ENCODE assay signal across 23 cellular contexts in genomic region chr14:62943202-62943601, GRCh38.
"Had no signal": no experiment of that assay in that cellular context is flagged by ENCODE, and none has a peak within 500 bp of the region (broad histone marks: within the 10 kb centered on the region; RNA-seq: fewer than 3 reads in every experiment).

No MANE protein-coding gene starts in this region.

- H3K9me3 ChIP-seq: left ventricle myocardium inferior, neutrophil, tibial artery, vagina had no signal

- H3K4me1 Mint-ChIP-seq: activated B cell treated with CpG ODN at 0.5 μM for 24 hours; activated CD4-positive, alpha-beta T cell treated with anti-CD3 and anti-CD28 coated beads, Interleukin-2, amount 10 ng/mL, durations not matched to agents 24 days and 14 days; activated naive CD4-positive, alpha-beta T cell treated with anti-CD3 and anti-CD28 coated beads, Interleukin-2, amount 50 U/mL, for 24 hours; memory B cell; natural killer cell; stimulated activated memory B cell treated with anti-CD40 and anti-IgM and Interleukin-4, amounts not matched to agents 10 μg/mL and 1 μg/mL and 100 μg/mL, for 72 hours; T-helper 17 cell had no signal

- H3K27me3 ChIP-seq: brain microvascular endothelial cell, neutrophil, tibial artery, vagina had no signal

- H3K9me3 Mint-ChIP-seq: activated B cell treated with CpG ODN at 0.5 μM for 24 hours; activated CD4-positive, alpha-beta T cell treated with anti-CD3 and anti-CD28 coated beads, Interleukin-2, amount 10 ng/mL, durations not matched to agents 24 days and 14 days had no signal

- H3K36me3 Mint-ChIP-seq: activated naive CD4-positive, alpha-beta T cell treated with anti-CD3 and anti-CD28 coated beads, Interleukin-2, amount 50 U/mL, for 24 hours; memory B cell; natural killer cell; stimulated activated memory B cell treated with anti-CD40 and anti-IgM and Interleukin-4, amounts not matched to agents 10 μg/mL and 1 μg/mL and 100 μg/mL, for 72 hours had no signal

- H3K4me3 ChIP-seq: left ventricle myocardium inferior, tibial artery, vagina had no signal

- H3K4me3 Mint-ChIP-seq: activated B cell treated with CpG ODN at 0.5 μM for 24 hours; activated CD4-positive, alpha-beta T cell treated with anti-CD3 and anti-CD28 coated beads, Interleukin-2, amount 10 ng/mL, durations not matched to agents 24 days and 14 days; activated CD8-positive, alpha-beta T cell treated with anti-CD3 and anti-CD28 coated beads, Interleukin-2, amount 10 ng/mL, durations not matched to agents 7 days and 5 days; activated naive CD4-positive, alpha-beta T cell treated with anti-CD3 and anti-CD28 coated beads, Interleukin-2, amount 50 U/mL, for 24 hours; dendritic cell treated with granulocyte-macrophage colony-stimulating factor and Interleukin-4, amounts not matched to agents 40 ng/mL and 50 ng/mL, for 4 days; memory B cell; natural killer cell; stimulated activated memory B cell treated with anti-CD40 and anti-IgM and Interleukin-4, amounts not matched to agents 10 μg/mL and 1 μg/mL and 100 μg/mL, for 72 hours; T-helper 17 cell had no signal

- DNase-seq: activated B cell treated with CpG ODN at 0.5 μM for 24 hours; activated CD4-positive, alpha-beta T cell treated with anti-CD3 and anti-CD28 coated beads, Interleukin-2, amount 10 ng/mL, durations not matched to agents 24 days and 14 days; activated CD8-positive, alpha-beta memory T cell treated with anti-CD3 and anti-CD28 coated beads, Interleukin-2, amount 50 U/mL, for 4 hours; activated CD8-positive, alpha-beta T cell treated with anti-CD3 and anti-CD28 coated beads, Interleukin-2, amount 10 ng/mL, durations not matched to agents 7 days and 5 days; activated effector memory CD4-positive, alpha-beta T cell treated with anti-CD3 and anti-CD28 coated beads, Interleukin-2, amount 50 U/mL, for 16 hours; activated T-cell treated with anti-CD3 and anti-CD28 coated beads, Interleukin-2, amount 50 U/mL, for 48 hours; amygdala; brain microvascular endothelial cell; cerebellar nuclear complex; effector memory CD4-positive, alpha-beta T cell; hippocampal formation; left ventricle myocardium inferior; natural killer cell; stimulated activated CD4-positive, alpha-beta T cell treated with anti-CD3 and anti-CD28 coated beads, Interleukin-2, amount 100 ng/mL, for 48 hours; T-helper 17 cell; tibial artery had no signal

- H3K27me3 Mint-ChIP-seq: activated B cell treated with CpG ODN at 0.5 μM for 24 hours; activated CD4-positive, alpha-beta T cell treated with anti-CD3 and anti-CD28 coated beads, Interleukin-2, amount 10 ng/mL, durations not matched to agents 24 days and 14 days; activated naive CD4-positive, alpha-beta T cell treated with anti-CD3 and anti-CD28 coated beads, Interleukin-2, amount 50 U/mL, for 24 hours; dendritic cell treated with granulocyte-macrophage colony-stimulating factor and Interleukin-4, amounts not matched to agents 40 ng/mL and 50 ng/mL, for 4 days; memory B cell; stimulated activated memory B cell treated with anti-CD40 and anti-IgM and Interleukin-4, amounts not matched to agents 10 μg/mL and 1 μg/mL and 100 μg/mL, for 72 hours; T-helper 17 cell had no signal

- H3K4me1 ChIP-seq: left ventricle myocardium inferior, parathyroid adenoma, tibial artery, vagina had no signal

- H3K27ac Mint-ChIP-seq: activated B cell treated with CpG ODN at 0.5 μM for 24 hours; activated CD4-positive, alpha-beta T cell treated with anti-CD3 and anti-CD28 coated beads, Interleukin-2, amount 10 ng/mL, durations not matched to agents 24 days and 14 days; activated CD8-positive, alpha-beta T cell treated with anti-CD3 and anti-CD28 coated beads, Interleukin-2, amount 10 ng/mL, durations not matched to agents 7 days and 5 days; activated naive CD4-positive, alpha-beta T cell treated with anti-CD3 and anti-CD28 coated beads, Interleukin-2, amount 50 U/mL, for 24 hours; dendritic cell treated with granulocyte-macrophage colony-stimulating factor and Interleukin-4, amounts not matched to agents 40 ng/mL and 50 ng/mL, for 4 days; memory B cell; natural killer cell; stimulated activated memory B cell treated with anti-CD40 and anti-IgM and Interleukin-4, amounts not matched to agents 10 μg/mL and 1 μg/mL and 100 μg/mL, for 72 hours; T-helper 17 cell had no signal

- H3K36me3 ChIP-seq: brain microvascular endothelial cell, left ventricle myocardium inferior, neutrophil, tibial artery, vagina had no signal

- H3K27ac ChIP-seq: brain microvascular endothelial cell, left ventricle myocardium inferior, neutrophil, parathyroid adenoma, tibial artery, vagina had no signal
